ENCODE assay signal across 9 cellular contexts in genomic region chrX:106014119-106014775, GRCh38. TPM values are rescaled to one million over a fixed set of nuclear protein-coding genes. Genes with fewer than 3 reads are reported as not detected.
"Had no signal": no experiment of that assay in that cellular context is flagged by ENCODE, and none has a peak within 500 bp of the region (broad histone marks: within the 10 kb centered on the region; RNA-seq: fewer than 3 reads in every experiment).

No MANE protein-coding gene starts in this region.

- ATAC-seq: GM12878 had no signal

- DNase-seq: GDM1, GF-D8 had no signal

- H3K4me3 ChIP-seq: GM12878 had no signal

- FAIRE-seq: G401.6, GM12878, GM12891, GM12892, GM18507, GM19239 had no signal

RNA-seq across cellular contexts. Expression of gene SERPINA7, which starts 24.3 kb away (rescaled TPM):
- total RNA-seq: G401, GM12878 had no signal
- polyA plus RNA-seq: GM12878 had no signal
